19 cellular contexts compared by ENCODE assay signal in the genomic region with DNA sequence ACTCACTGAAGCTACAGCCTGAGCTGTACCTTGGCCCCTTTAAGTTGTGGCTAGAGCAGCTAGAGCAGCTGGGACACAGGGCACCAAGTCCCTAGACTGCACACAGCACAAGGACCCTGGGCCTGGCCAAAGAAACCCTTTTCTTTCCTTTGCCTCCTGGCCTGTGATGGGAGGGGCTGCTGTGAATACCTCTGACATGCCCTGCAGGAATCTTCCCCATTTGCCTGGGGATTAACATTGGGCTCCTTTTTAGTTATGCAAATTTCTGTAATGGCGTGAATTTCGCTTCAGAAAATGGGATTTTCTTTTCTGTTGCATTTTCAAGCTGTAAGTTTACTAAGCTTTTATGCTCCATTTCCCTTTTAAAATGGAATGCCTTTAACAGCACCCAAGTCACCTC.
DNase-seq lines count a peak whose midpoint lies in the region; FAIRE-seq and TF ChIP-seq lines count a peak whose summit lies in the region.
"Had no signal": no experiment of that assay in that cellular context is flagged by ENCODE, and none has a peak within 500 bp of the region (broad histone marks: within the 10 kb centered on the region; RNA-seq: fewer than 3 reads in every experiment).

No MANE protein-coding gene starts in this region.

- peak overlapping the region; percentile 56 for H3K14ac ChIP-seq in neuronal stem cell (ENCODE audit: low read length)

- TF ChIP-seq CTCF in endodermal cell (conservative IDR thresholded peaks at IDR 0.05): no peak

- no peak overlapping the region for H3K4me3 Mint-ChIP-seq in endodermal cell
- H3K4me3 Mint-ChIP-seq: B cell; CD4-positive, CD25-positive, alpha-beta regulatory T cell; CD8-positive, alpha-beta T cell had no signal

- H3K36me3 Mint-ChIP-seq in endodermal cell (ENCODE audit: low read depth): peaks cover 6% of the 10 kb centered on the region
- H3K36me3 Mint-ChIP-seq: CD4-positive, CD25-positive, alpha-beta regulatory T cell; CD8-positive, alpha-beta T cell had no signal

- no peak overlapping the region for H3K4me3 ChIP-seq in HAP-1
- H3K4me3 ChIP-seq in endodermal cell (ENCODE audit: low read length): no peak overlapping the region
- peak overlapping the region in 1 of 2 donors; percentile 42 for H3K4me3 ChIP-seq in neuronal stem cell (ENCODE audit: low read length in 2 of 2)
- no peak overlapping the region for H3K4me3 ChIP-seq in effector memory CD4-positive, alpha-beta T cell (ENCODE audit: insufficient read depth, low read depth, low read length, poor library complexity, severe bottlenecking)
- H3K4me3 ChIP-seq: BLaER1, GM23248 had no signal

- H4K91ac ChIP-seq in neuronal stem cell (ENCODE audit: low read depth, low read length, poor library complexity): no peak overlapping the region

- no peaks in the 10 kb centered on the region for H3K27me3 Mint-ChIP-seq in endodermal cell (ENCODE audit: insufficient read depth)
- H3K27me3 Mint-ChIP-seq: B cell; CD4-positive, CD25-positive, alpha-beta regulatory T cell had no signal

- no peak for FAIRE-seq in HTR-8/SVneo (lab: Jason Lieb, UNC)
- FAIRE-seq: GM12891, GM18507, H1 had no signal

- H3K36me3 ChIP-seq in HAP-1 (replicated peaks) (no peaks in the 10 kb centered on the region), endodermal cell (ENCODE audit: control insufficient read depth, insufficient read depth, low read length) (no peaks in the 10 kb centered on the region), neuronal stem cell (replicated peaks in 1 of 2; ENCODE audit: control insufficient read depth in 2 of 2, insufficient read depth in 2 of 2, low read length in 2 of 2) (no peaks in the 10 kb centered on the region)
- no peaks in the 10 kb centered on the region for H3K36me3 ChIP-seq in effector memory CD4-positive, alpha-beta T cell (ENCODE audit: control insufficient read depth, insufficient read depth, low read length)
- H3K36me3 ChIP-seq: BLaER1 had no signal

- no peak overlapping the region for H3K23ac ChIP-seq in neuronal stem cell (ENCODE audit: low read depth, low read length, poor library complexity)

- no peaks in the 10 kb centered on the region for H3K27me3 ChIP-seq in HAP-1 (ENCODE audit: low read depth)
- H3K27me3 ChIP-seq in endodermal cell (ENCODE audit: control insufficient read depth, insufficient read depth, low read length, poor library complexity, severe bottlenecking): no peaks in the 10 kb centered on the region
- H3K27me3 ChIP-seq in neuronal stem cell (ENCODE audit: control insufficient read depth in 3 of 3, insufficient read depth in 3 of 3, low read depth in 1 of 3, low read length in 3 of 3): no peaks in the 10 kb centered on the region
- H3K27me3 ChIP-seq in effector memory CD4-positive, alpha-beta T cell (replicated peaks; ENCODE audit: control insufficient read depth, insufficient read depth, low read length, poor library complexity, severe bottlenecking): no peaks in the 10 kb centered on the region
- H3K27me3 ChIP-seq: BLaER1 had no signal

- peaks cover 54% of the 10 kb centered on the region for H3K9me3 Mint-ChIP-seq in endodermal cell

- in situ Hi-C loops in HAP-1 (cut with MboI; ENCODE audit: low sequenced_read_pairs): no loop called here

- H3K9me3 ChIP-seq in HAP-1 (peaks cover 2% of the 10 kb centered on the region), endodermal cell (ENCODE audit: control insufficient read depth, low read length) (peaks cover 38% of the 10 kb centered on the region), neuronal stem cell (replicated peaks in 1 of 2; ENCODE audit: control insufficient read depth in 2 of 2, insufficient read depth in 1 of 2, low read depth in 1 of 2, low read length in 2 of 2) (peaks cover 0 to 8% of the 10 kb centered on the region in 2 donors)
- no peaks in the 10 kb centered on the region for H3K9me3 ChIP-seq in effector memory CD4-positive, alpha-beta T cell (ENCODE audit: control insufficient read depth, low read length)

- no peak overlapping the region for H3K18ac ChIP-seq in neuronal stem cell (ENCODE audit: low read length)

- no peaks in the 10 kb centered on the region for H3K79me1 ChIP-seq in neuronal stem cell (ENCODE audit: low read depth, low read length)

- H2BK120ac ChIP-seq in neuronal stem cell (ENCODE audit: low read depth, low read length): no peak overlapping the region

- H2AK5ac ChIP-seq in neuronal stem cell (ENCODE audit: low read depth, low read length): no peak overlapping the region

- peak overlapping the region; percentile 17 for H4K8ac ChIP-seq in neuronal stem cell (ENCODE audit: low read depth, low read length)

- DNase-seq in HAP-1 (ENCODE audit: low spot score in 2 of 2) (peak; percentile 50 to 58), endodermal cell (peak; percentile 40), neuronal stem cell (ENCODE audit: low spot score) (no peak), HTR-8/SVneo (ENCODE audit: insufficient read length, low spot score) (no peak), NCI-H82 (lab: John Stamatoyannopoulos, UW) (no peak)
- DNase-seq in effector memory CD4-positive, alpha-beta T cell: no peak
- DNase-seq: Caco-2; CD4-positive, CD25-positive, alpha-beta regulatory T cell; CD8-positive, alpha-beta T cell; DMS153; GDM1; GM23248; H7 had no signal

- no peak overlapping the region for H3K27ac Mint-ChIP-seq in endodermal cell
- H3K27ac Mint-ChIP-seq: B cell; CD4-positive, CD25-positive, alpha-beta regulatory T cell; CD8-positive, alpha-beta T cell had no signal

- H3K4me1 ChIP-seq in HAP-1 (no peaks in the 10 kb centered on the region), endodermal cell (ENCODE audit: control insufficient read depth, insufficient read depth, low read length) (no peaks in the 10 kb centered on the region), neuronal stem cell (ENCODE audit: control insufficient read depth in 2 of 2, insufficient read depth in 1 of 2, low read depth in 1 of 2, low read length in 2 of 2) (no peaks in the 10 kb centered on the region)
- H3K4me1 ChIP-seq in effector memory CD4-positive, alpha-beta T cell (ENCODE audit: control insufficient read depth, insufficient read depth, low read length, poor library complexity, severe bottlenecking): no peaks in the 10 kb centered on the region
- H3K4me1 ChIP-seq: BLaER1, Caco-2 had no signal

- H3K4ac ChIP-seq in neuronal stem cell (ENCODE audit: low read length): no peak overlapping the region

- 93 to 100% methylated on average over 2 of the region's 2 CpGs for WGBS in endodermal cell (ENCODE audit: insufficient coverage in 1 of 2, insufficient read length in 1 of 2), 2 experiments
- WGBS in neuronal stem cell (ENCODE audit: extremely low coverage in 2 of 2, insufficient read length in 2 of 2, insufficient replicate concordance in 1 of 2), 2 donors: no CpG with 5 or more reads among the region's 2 CpGs

- H2BK15ac ChIP-seq in neuronal stem cell (ENCODE audit: low read length): no peak overlapping the region

- H3K4me2 ChIP-seq in neuronal stem cell (ENCODE audit: insufficient read depth, low read length, poor library complexity, severe bottlenecking): no peak overlapping the region
- H3K4me2 ChIP-seq: BLaER1 had no signal

- H3K27ac ChIP-seq in endodermal cell (ENCODE audit: low read depth, low read length) (no peak overlapping the region), neuronal stem cell (replicated peaks; ENCODE audit: low read length) (no peak overlapping the region)
- no peak overlapping the region for H3K27ac ChIP-seq in effector memory CD4-positive, alpha-beta T cell (ENCODE audit: insufficient read depth, low read length, poor library complexity, severe bottlenecking)
- H3K27ac ChIP-seq: BLaER1, C4-2B, GM23248 had no signal

- no peaks in the 10 kb centered on the region for H3K4me1 Mint-ChIP-seq in endodermal cell
- H3K4me1 Mint-ChIP-seq: B cell; CD4-positive, CD25-positive, alpha-beta regulatory T cell had no signal

- no peak overlapping the region for H3K9ac ChIP-seq in endodermal cell (ENCODE audit: extremely low read depth, low read length, poor library complexity, severe bottlenecking)
- H3K9ac ChIP-seq in neuronal stem cell (ENCODE audit: low read depth, low read length, poor library complexity): no peak overlapping the region
- H3K9ac ChIP-seq: BLaER1, GM23248 had no signal

- no peak overlapping the region for H2BK5ac ChIP-seq in neuronal stem cell (ENCODE audit: low read length)

- no peak overlapping the region for H2BK12ac ChIP-seq in neuronal stem cell (ENCODE audit: low read length)

- H2AFZ ChIP-seq in neuronal stem cell (ENCODE audit: low read length): no peak overlapping the region
- H2AFZ ChIP-seq: GM23248 had no signal

Comparison
In these comparisons a context has a peak if more than half of its experiments do, and no peak if none do; other contexts are left out.
1. DNase-seq: peak in HAP-1 (2 of 2) and endodermal cell (single experiment); none in neuronal stem cell (single experiment), effector memory CD4-positive, alpha-beta T cell (0 of 3), HTR-8/SVneo (single experiment) and NCI-H82 (single experiment).